ENCODE assay signal across 8 cellular contexts in genomic region chr2:25361261-25362048, GRCh38. TPM values are rescaled to one million over a fixed set of nuclear protein-coding genes. Genes with fewer than 3 reads are reported as not detected.
DNase-seq lines count a peak whose midpoint lies in the region; ATAC-seq and TF ChIP-seq lines count a peak whose summit lies in the region.

No MANE protein-coding gene starts in this region.

- TF ChIP-seq POLR2A in Peyer's patch (IDR thresholded peaks at IDR 0.05) = no peak
- no peak for TF ChIP-seq POLR2A in esophagus squamous epithelium (IDR thresholded peaks at IDR 0.05)

- H3K9me3 ChIP-seq in Peyer's patch (no peaks in the 10 kb centered on the region), esophagus squamous epithelium (no peaks in the 10 kb centered on the region), psoas muscle (no peaks in the 10 kb centered on the region)

- H3K9me3 Mint-ChIP-seq in Calu3 (ENCODE audit: low read depth, unreplicated experiment) = no peaks in the 10 kb centered on the region

- H3K27me3 Mint-ChIP-seq in Calu3 (ENCODE audit: unreplicated experiment) = no peaks in the 10 kb centered on the region

- H3K4me3 Mint-ChIP-seq in Calu3 (ENCODE audit: low read depth, unreplicated experiment) = peak overlapping the region; percentile 59

- H3K27ac ChIP-seq in Peyer's patch (peak overlapping the region in 1 of 4 donors; percentile 84), esophagus squamous epithelium (peak overlapping the region in 3 of 4 donors; percentile 31 to 81 (median 48)), psoas muscle (no peak overlapping the region)

- 50 to 78% methylated on average over 17 to 18 of the region's 34 CpGs for WGBS in esophagus squamous epithelium, 2 donors
- WGBS in psoas muscle, 3 donors = 57 to 58% (median 57%) methylated on average over 34 of the region's 34 CpGs

- DNase-seq in Calu3 (no peak), Peyer's patch (no peak), esophagus squamous epithelium (lab: John Stamatoyannopoulos, UW) (no peak), psoas muscle (peak in 1 of 2 donors; percentile 56), epidermal melanocyte (ENCODE audit: insufficient read length, low spot score) (no peak), sciatic nerve (ENCODE audit: low spot score) (no peak), NCI-H2227 treated with DMSO at 0.1 percent for 48 hours (lab: John Stamatoyannopoulos, UW) (no peak)

- ATAC-seq in psoas muscle (no peak), HG02885 (IDR thresholded peaks at IDR 0.05; ENCODE audit: poor library complexity, unreplicated experiment) (no peak), sciatic nerve (no peak)

- intact Hi-C loops in Calu3 (cut with micrococcal nuclease; ENCODE audit: unreplicated experiment) = loop anchor here (5.0 kb wide), 1 partner anchor 161 kb away; no protein-coding TSS in a partner anchor
- intact Hi-C loops in esophagus squamous epithelium (cut with DNase I) = no loop called here
- intact Hi-C loops in psoas muscle (cut with DNase I) = loop anchor here in 1 of 2 donors (5.0 kb wide), 1 partner anchor 161 kb away; no protein-coding TSS in a partner anchor
- intact Hi-C loops in sciatic nerve (cut with DNase I) = no loop called here

- CTCF ChIA-PET in Calu3 (lab: Charles Lee) = interaction anchor here (0.7 to 1.6 kb wide), 12 partner anchors 10 to 372 kb away, joined by 3 to 12 read pairs (median 5); no protein-coding TSS in a partner anchor

- H3K36me3 ChIP-seq in Peyer's patch = no peaks in the 10 kb centered on the region
- H3K36me3 ChIP-seq in esophagus squamous epithelium = no peaks in the 10 kb centered on the region
- H3K36me3 ChIP-seq in psoas muscle (ENCODE audit: insufficient read depth in 1 of 2, low read depth in 1 of 2) = no peaks in the 10 kb centered on the region

- peak overlapping the region; percentile 7 for H3K27ac Mint-ChIP-seq in Calu3 (ENCODE audit: unreplicated experiment)

- peaks cover 0 to 5% (median 3%) of the 10 kb centered on the region in 4 donors for H3K4me1 ChIP-seq in Peyer's patch
- H3K4me1 ChIP-seq in esophagus squamous epithelium = peaks cover 5 to 43% (median 17%) of the 10 kb centered on the region in 3 donors
- H3K4me1 ChIP-seq in psoas muscle = peaks cover 5% of the 10 kb centered on the region

- no TSS peak for BruUV-seq in Calu3 (replicated peaks; lab: Mats Ljungman, UMichigan)

- H3K36me3 Mint-ChIP-seq in Calu3 (ENCODE audit: insufficient read depth, unreplicated experiment) = peaks cover 14% of the 10 kb centered on the region

- H3K4me3 ChIP-seq in Peyer's patch (peak overlapping the region in 3 of 4 donors; percentile 42 to 52 (median 43)), esophagus squamous epithelium (peak overlapping the region; percentile 28 to 56 (median 38)), psoas muscle (peak overlapping the region; percentile 55)

- peaks cover 25% of the 10 kb centered on the region for H3K4me1 Mint-ChIP-seq in Calu3 (ENCODE audit: low read depth, unreplicated experiment)

- TF ChIP-seq CTCF in Calu3 (IDR thresholded peaks at IDR 0.05; ENCODE audit: unreplicated experiment) (no peak), Peyer's patch (IDR thresholded peaks at IDR 0.05) (no peak), esophagus squamous epithelium (IDR thresholded peaks at IDR 0.05) (no peak), psoas muscle (IDR thresholded peaks at IDR 0.05) (no peak)

- H3K27me3 ChIP-seq in Peyer's patch = no peaks in the 10 kb centered on the region
- H3K27me3 ChIP-seq in esophagus squamous epithelium = no peaks in the 10 kb centered on the region
- no peaks in the 10 kb centered on the region for H3K27me3 ChIP-seq in psoas muscle (ENCODE audit: insufficient read depth in 3 of 3, low read length in 2 of 3)

RNA-seq across cellular contexts. Expression of gene DNMT3A, which starts 19.7 kb away (rescaled TPM):
- 32.8 and 35.7 TPM in 2 replicates for total RNA-seq in Calu3 (2022)
- 100 to 1,000 TPM in 1 of 4 donors, 10 to 100 TPM in 3; 10.7 to 126 (median 27.7) TPM for total RNA-seq in Peyer's patch
- total RNA-seq in esophagus squamous epithelium = 10 to 100 TPM in 1 of 4 donors, 1 to 10 TPM in 3; 4.1 to 13.6 (median 8.2) TPM
- total RNA-seq in psoas muscle = 10 to 100 TPM; 20.6 to 26.2 (median 21.7) TPM
- 1 to 10 TPM; 7.1 to 9.9 (median 8.4) TPM for polyA plus RNA-seq in psoas muscle
- total RNA-seq in sciatic nerve = 35.0 TPM
